ENCODE assay signal across 21 cellular contexts in genomic region chrX:40987413-40987812, GRCh38.
"Had no signal": no experiment of that assay in that cellular context is flagged by ENCODE, and none has a peak within 500 bp of the region (broad histone marks: within the 10 kb centered on the region; RNA-seq: fewer than 3 reads in every experiment).

No MANE protein-coding gene starts in this region.

- H3K4me1 Mint-ChIP-seq: natural killer cell had no signal

- H3K9me3 Mint-ChIP-seq: natural killer cell had no signal

- H3K9me3 ChIP-seq: esophagus squamous epithelium, mucosa of descending colon, ovary, right atrium auricular region, sigmoid colon, stomach, thoracic aorta, transverse colon had no signal

- H3K27me3 ChIP-seq: esophagus squamous epithelium, ovary, right atrium auricular region, sigmoid colon, stomach, transverse colon had no signal

- H3K36me3 ChIP-seq: esophagus squamous epithelium, ovary, right atrium auricular region, sigmoid colon, stomach, thoracic aorta, transverse colon had no signal

- DNase-seq: effector memory CD4-positive, alpha-beta T cell; esophagus squamous epithelium; foreskin fibroblast; islet precursor cell; mammary epithelial cell; mucosa of descending colon; natural killer cell; nucleus accumbens; ovary; sigmoid colon; stimulated activated CD4-positive, alpha-beta T cell treated with anti-CD3 and anti-CD28 coated beads, Interleukin-2, amount 100 ng/mL, for 24 hours; stimulated activated naive CD4-positive, alpha-beta T cell; stomach; substantia nigra; transverse colon had no signal

- H3K4me1 ChIP-seq: esophagus squamous epithelium, right atrium auricular region, sigmoid colon, stomach, transverse colon had no signal

- H3K27ac Mint-ChIP-seq: natural killer cell had no signal

- H3K27ac ChIP-seq: coronary artery, epithelial cell of prostate, esophagus squamous epithelium, ovary, right atrium auricular region, sigmoid colon, skin epidermis, stomach, thoracic aorta, transverse colon had no signal

- H3K4me3 ChIP-seq: coronary artery, esophagus squamous epithelium, mucosa of descending colon, ovary, right atrium auricular region, sigmoid colon, skin epidermis, stomach, thoracic aorta, transverse colon had no signal

- H3K4me3 Mint-ChIP-seq: natural killer cell, neural crest cell had no signal

- ATAC-seq: mucosa of descending colon, natural killer cell had no signal

- H3K36me3 Mint-ChIP-seq: natural killer cell had no signal
